Comparison of ENCODE assay signal across 34 cellular contexts in the genomic region with DNA sequence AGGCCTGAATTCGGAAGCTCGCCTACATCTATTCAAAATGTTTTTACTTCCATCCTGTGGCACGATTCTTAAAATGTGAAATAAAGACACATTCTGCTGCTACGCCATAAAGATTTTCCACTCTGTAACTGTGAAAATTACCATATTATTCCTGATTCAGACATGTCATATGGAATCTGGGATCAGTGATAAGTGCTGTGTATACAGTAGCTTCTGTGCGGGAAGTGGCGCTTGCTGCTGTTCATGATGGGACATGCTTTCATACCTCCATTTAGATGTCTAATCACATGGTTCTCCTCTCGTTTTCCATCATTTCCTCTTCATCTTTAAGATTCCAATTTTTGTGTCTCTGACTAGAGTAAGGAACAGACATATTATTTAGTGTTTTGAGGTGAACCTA.
"Had no signal": no experiment of that assay in that cellular context is flagged by ENCODE, and none has a peak within 500 bp of the region (broad histone marks: within the 10 kb centered on the region; RNA-seq: fewer than 3 reads in every experiment).

No MANE protein-coding gene starts in this region.

- DNase-seq: Karpas-422, Kasumi-1, KG1, MG63, MM.1S, MV-4-11, NCI-H1048, NCI-H1092, NCI-H1092 treated with DMSO at 0.1 percent for 48 hours, NCI-H1105, NCI-H1105 treated with DMSO at 0.1 percent for 48 hours, NCI-H1417, NCI-H1417 treated with DMSO at 0.1 percent for 48 hours, NCI-H1436, NCI-H1436 treated with DMSO at 0.1 percent for 48 hours, NCI-H146, NCI-H1694, NCI-H1694 treated with DMSO at 0.1 percent for 48 hours, NCI-H187, NCI-H187 treated with DMSO at 0.1 percent for 48 hours, NCI-H1930, NCI-H2029, NCI-H2029 treated with DMSO at 0.1 percent for 48 hours, NCI-H2081, NCI-H2081 treated with DMSO at 0.1 percent for 48 hours, NCI-H2107, NCI-H2171, NCI-H2171 treated with DMSO at 0.1 percent for 48 hours, NCI-H2227 treated with DMSO at 0.1 percent for 48 hours, NCI-H226, NCI-H345, NCI-H446, NCI-H446 treated with DMSO at 0.1 percent for 48 hours had no signal

- H3K4me2 ChIP-seq: KMS-11 had no signal

- H3K36me3 ChIP-seq: MG63 had no signal

- H3K4me3 ChIP-seq: MG63 had no signal

- H3K27me3 ChIP-seq: MG63 had no signal

- H3K9me3 ChIP-seq: MG63 had no signal

- H3K9ac ChIP-seq: KMS-11 had no signal

- H3K27ac ChIP-seq: KMS-11 had no signal
